In genomic region chr11:62621567-62622470, GRCh38 we compare ENCODE assay signal across 1 cellular context.
TF ChIP-seq lines count a peak whose summit lies in the region.

B3GAT3 (minus strand) TSS chr11:62621986; CDS start chr11:62621947, 39 bp downstream.

TF ChIP-seq in HepG2, 621 proteins besides CTCF, POLR2A, EP300 and RAD21 (continued from another document and continues in another):
- 0 out of 2 replicates have a peak, but pooled peaks have one; percentile 21 for TF ChIP-seq ZNF292 (CRISPR knock-in tag; IDR thresholded peaks at IDR 0.05; ENCODE audit: borderline replicate concordance, low read depth)
- peak; percentile 66 for TF ChIP-seq POGZ (CRISPR knock-in tag; IDR thresholded peaks at IDR 0.05)
- TF ChIP-seq, protein P1, sequence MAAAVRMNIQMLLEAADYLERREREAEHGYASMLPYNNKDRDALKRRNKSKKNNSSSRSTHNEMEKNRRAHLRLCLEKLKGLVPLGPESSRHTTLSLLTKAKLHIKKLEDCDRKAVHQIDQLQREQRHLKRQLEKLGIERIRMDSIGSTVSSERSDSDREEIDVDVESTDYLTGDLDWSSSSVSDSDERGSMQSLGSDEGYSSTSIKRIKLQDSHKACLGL (CRISPR knock-in tag; IDR thresholded peaks at IDR 0.05) = peak; percentile 97
- TF ChIP-seq NFAT5 (CRISPR knock-in tag; IDR thresholded peaks at IDR 0.05) = peak; percentile 17; the same call in 1 of the 2 replicates
- TF ChIP-seq NRL (CRISPR knock-in tag; IDR thresholded peaks at IDR 0.05; ENCODE audit: borderline replicate concordance) = peak; percentile 81
- no peak; the same call in 1 of the 2 replicates for TF ChIP-seq DNMT1 (CRISPR knock-in tag; IDR thresholded peaks at IDR 0.05)
- peak; percentile 28; the same call in 1 of the 2 replicates for TF ChIP-seq ZNF616 (CRISPR knock-in tag; IDR thresholded peaks at IDR 0.05; ENCODE audit: low read depth)
- TF ChIP-seq RBAK (CRISPR knock-in tag; IDR thresholded peaks at IDR 0.05) = no peak
- peak; percentile 87 for TF ChIP-seq GATAD1 (CRISPR knock-in tag; IDR thresholded peaks at IDR 0.05)
- peak; percentile 99 for TF ChIP-seq ETV5 (CRISPR knock-in tag; IDR thresholded peaks at IDR 0.05; ENCODE audit: borderline replicate concordance)
- TF ChIP-seq CCDC6 (CRISPR knock-in tag; IDR thresholded peaks at IDR 0.05) = peak; percentile 54; the same call in 1 of the 2 replicates
- TF ChIP-seq NKX3-1 (CRISPR knock-in tag; IDR thresholded peaks at IDR 0.05) = no peak
- TF ChIP-seq ZNF598 (CRISPR knock-in tag; IDR thresholded peaks at IDR 0.05; ENCODE audit: borderline replicate concordance) = peak; percentile 84; the same call in 1 of the 2 replicates
- no peak for TF ChIP-seq PCBP2 (optimal IDR thresholded peaks at IDR 0.05; ENCODE audit: low read depth, low read length, poor library complexity, severe bottlenecking)
- TF ChIP-seq, protein P2, sequence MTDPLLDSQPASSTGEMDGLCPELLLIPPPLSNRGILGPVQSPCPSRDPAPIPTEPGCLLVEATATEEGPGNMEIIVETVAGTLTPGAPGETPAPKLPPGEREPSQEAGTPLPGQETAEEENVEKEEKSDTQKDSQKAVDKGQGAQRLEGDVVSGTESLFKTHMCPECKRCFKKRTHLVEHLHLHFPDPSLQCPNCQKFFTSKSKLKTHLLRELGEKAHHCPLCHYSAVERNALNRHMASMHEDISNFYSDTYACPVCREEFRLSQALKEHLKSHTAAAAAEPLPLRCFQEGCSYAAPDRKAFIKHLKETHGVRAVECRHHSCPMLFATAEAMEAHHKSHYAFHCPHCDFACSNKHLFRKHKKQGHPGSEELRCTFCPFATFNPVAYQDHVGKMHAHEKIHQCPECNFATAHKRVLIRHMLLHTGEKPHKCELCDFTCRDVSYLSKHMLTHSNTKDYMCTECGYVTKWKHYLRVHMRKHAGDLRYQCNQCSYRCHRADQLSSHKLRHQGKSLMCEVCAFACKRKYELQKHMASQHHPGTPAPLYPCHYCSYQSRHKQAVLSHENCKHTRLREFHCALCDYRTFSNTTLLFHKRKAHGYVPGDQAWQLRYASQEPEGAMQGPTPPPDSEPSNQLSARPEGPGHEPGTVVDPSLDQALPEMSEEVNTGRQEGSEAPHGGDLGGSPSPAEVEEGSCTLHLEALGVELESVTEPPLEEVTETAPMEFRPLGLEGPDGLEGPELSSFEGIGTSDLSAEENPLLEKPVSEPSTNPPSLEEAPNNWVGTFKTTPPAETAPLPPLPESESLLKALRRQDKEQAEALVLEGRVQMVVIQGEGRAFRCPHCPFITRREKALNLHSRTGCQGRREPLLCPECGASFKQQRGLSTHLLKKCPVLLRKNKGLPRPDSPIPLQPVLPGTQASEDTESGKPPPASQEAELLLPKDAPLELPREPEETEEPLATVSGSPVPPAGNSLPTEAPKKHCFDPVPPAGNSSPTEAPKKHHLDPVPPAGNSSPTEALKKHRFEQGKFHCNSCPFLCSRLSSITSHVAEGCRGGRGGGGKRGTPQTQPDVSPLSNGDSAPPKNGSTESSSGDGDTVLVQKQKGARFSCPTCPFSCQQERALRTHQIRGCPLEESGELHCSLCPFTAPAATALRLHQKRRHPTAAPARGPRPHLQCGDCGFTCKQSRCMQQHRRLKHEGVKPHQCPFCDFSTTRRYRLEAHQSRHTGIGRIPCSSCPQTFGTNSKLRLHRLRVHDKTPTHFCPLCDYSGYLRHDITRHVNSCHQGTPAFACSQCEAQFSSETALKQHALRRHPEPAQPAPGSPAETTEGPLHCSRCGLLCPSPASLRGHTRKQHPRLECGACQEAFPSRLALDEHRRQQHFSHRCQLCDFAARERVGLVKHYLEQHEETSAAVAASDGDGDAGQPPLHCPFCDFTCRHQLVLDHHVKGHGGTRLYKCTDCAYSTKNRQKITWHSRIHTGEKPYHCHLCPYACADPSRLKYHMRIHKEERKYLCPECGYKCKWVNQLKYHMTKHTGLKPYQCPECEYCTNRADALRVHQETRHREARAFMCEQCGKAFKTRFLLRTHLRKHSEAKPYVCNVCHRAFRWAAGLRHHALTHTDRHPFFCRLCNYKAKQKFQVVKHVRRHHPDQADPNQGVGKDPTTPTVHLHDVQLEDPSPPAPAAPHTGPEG (CRISPR knock-in tag; IDR thresholded peaks at IDR 0.05) = peak; percentile 24; the same call in 1 of the 2 replicates
- TF ChIP-seq ZXDC (CRISPR knock-in tag; IDR thresholded peaks at IDR 0.05) = 0 out of 2 replicates have a peak, but pooled peaks have one; percentile 48
- TF ChIP-seq PAF1 (CRISPR knock-in tag; IDR thresholded peaks at IDR 0.05) = peak; percentile 71; the same call in 1 of the 2 replicates
- peak; percentile 81 for TF ChIP-seq RXRA (CRISPR knock-in tag; IDR thresholded peaks at IDR 0.05)
- TF ChIP-seq, protein P3, sequence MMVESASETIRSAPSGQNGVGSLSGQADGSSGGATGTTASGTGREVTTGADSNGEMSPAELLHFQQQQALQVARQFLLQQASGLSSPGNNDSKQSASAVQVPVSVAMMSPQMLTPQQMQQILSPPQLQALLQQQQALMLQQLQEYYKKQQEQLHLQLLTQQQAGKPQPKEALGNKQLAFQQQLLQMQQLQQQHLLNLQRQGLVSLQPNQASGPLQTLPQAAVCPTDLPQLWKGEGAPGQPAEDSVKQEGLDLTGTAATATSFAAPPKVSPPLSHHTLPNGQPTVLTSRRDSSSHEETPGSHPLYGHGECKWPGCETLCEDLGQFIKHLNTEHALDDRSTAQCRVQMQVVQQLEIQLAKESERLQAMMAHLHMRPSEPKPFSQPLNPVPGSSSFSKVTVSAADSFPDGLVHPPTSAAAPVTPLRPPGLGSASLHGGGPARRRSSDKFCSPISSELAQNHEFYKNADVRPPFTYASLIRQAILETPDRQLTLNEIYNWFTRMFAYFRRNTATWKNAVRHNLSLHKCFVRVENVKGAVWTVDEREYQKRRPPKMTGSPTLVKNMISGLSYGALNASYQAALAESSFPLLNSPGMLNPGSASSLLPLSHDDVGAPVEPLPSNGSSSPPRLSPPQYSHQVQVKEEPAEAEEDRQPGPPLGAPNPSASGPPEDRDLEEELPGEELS (CRISPR knock-in tag; IDR thresholded peaks at IDR 0.05) = peak; percentile 50; the same call in 1 of the 2 replicates
- peak; percentile 65; the same call in 1 of the 2 replicates for TF ChIP-seq FOXK1 (CRISPR knock-in tag; IDR thresholded peaks at IDR 0.05; ENCODE audit: borderline replicate concordance, low read depth)
- no peak; the same call in 1 of the 2 replicates for TF ChIP-seq ZNF678 (CRISPR knock-in tag; IDR thresholded peaks at IDR 0.05)
- peak; percentile 58; the same call in 1 of the 2 replicates for TF ChIP-seq NFYC (CRISPR knock-in tag; IDR thresholded peaks at IDR 0.05)
- TF ChIP-seq KLF11 (CRISPR knock-in tag; IDR thresholded peaks at IDR 0.05) = 0 out of 2 replicates have a peak, but pooled peaks have one; percentile 77
- TF ChIP-seq HCFC1 (IDR thresholded peaks at IDR 0.05; ENCODE audit: low read depth, low read length) = peak; percentile 61; the same call in 1 of the 2 replicates
- peak; percentile 86 for TF ChIP-seq ZNF749 (CRISPR knock-in tag; IDR thresholded peaks at IDR 0.05; ENCODE audit: borderline replicate concordance)
- 0 out of 2 replicates have a peak, but pooled peaks have one; percentile 45 for TF ChIP-seq ZNF335 (CRISPR knock-in tag; IDR thresholded peaks at IDR 0.05)
- TF ChIP-seq ZMYM3 (CRISPR knock-in tag; IDR thresholded peaks at IDR 0.05) = 0 out of 2 replicates have a peak, but pooled peaks have one; percentile 14
- TF ChIP-seq GMEB1 (CRISPR knock-in tag; IDR thresholded peaks at IDR 0.05; ENCODE audit: borderline replicate concordance) = peak; percentile 83; the same call in 1 of the 2 replicates
- peak; percentile 73 for TF ChIP-seq RBM39 (IDR thresholded peaks at IDR 0.05; ENCODE audit: low read depth, low read length, poor library complexity, severe bottlenecking)
- TF ChIP-seq PAXIP1 (CRISPR knock-in tag; conservative IDR thresholded peaks at IDR 0.05) = peak; percentile 57
- TF ChIP-seq ZNF18 (CRISPR knock-in tag; IDR thresholded peaks at IDR 0.05; ENCODE audit: insufficient replicate concordance) = no peak
